In genomic region chr12:121793836-121794531, GRCh38 we compare ENCODE assay signal across 1 cellular context.
TF ChIP-seq lines count a peak whose summit lies in the region.

No MANE protein-coding gene starts in this region.

TF ChIP-seq in K562, 482 proteins besides CTCF, POLR2A, EP300 and RAD21 (continued from another document and continues in another):
- TF ChIP-seq CUX1 (CRISPR knock-in tag; IDR thresholded peaks at IDR 0.05): no peak
- peak; percentile 63; the same call in 1 of the 2 replicates for TF ChIP-seq TOE1 (IDR thresholded peaks at IDR 0.05; ENCODE audit: borderline replicate concordance)
- TF ChIP-seq TOE1 (CRISPR knock-in tag; IDR thresholded peaks at IDR 0.05; ENCODE audit: borderline replicate concordance, low read depth): no peak
- no peak for TF ChIP-seq CREB3 (tag; conservative IDR thresholded peaks at IDR 0.05; ENCODE audit: low read depth)
- TF ChIP-seq HSF4 (CRISPR knock-in tag; IDR thresholded peaks at IDR 0.05; ENCODE audit: borderline replicate concordance): no peak
- no peak for TF ChIP-seq PRMT5 (CRISPR knock-in tag; IDR thresholded peaks at IDR 0.05)
- peak; percentile 89 for TF ChIP-seq TFAP4 (CRISPR knock-in tag; IDR thresholded peaks at IDR 0.05; ENCODE audit: borderline replicate concordance)
- TF ChIP-seq ZNF561 (CRISPR knock-in tag; conservative IDR thresholded peaks at IDR 0.05): no peak
- no peak for TF ChIP-seq SAP30 (IDR thresholded peaks at IDR 0.05; ENCODE audit: borderline replicate concordance, insufficient read depth, low read depth, low read length, poor library complexity, severe bottlenecking)
- TF ChIP-seq E2F1 (CRISPR knock-in tag; IDR thresholded peaks at IDR 0.05): peak; percentile 58; the same call in 1 of the 2 replicates
- peak; percentile 90 for TF ChIP-seq MTA3 (IDR thresholded peaks at IDR 0.05; ENCODE audit: borderline replicate concordance)
- TF ChIP-seq ARNT (IDR thresholded peaks at IDR 0.05): no peak
- TF ChIP-seq FOXA1 (IDR thresholded peaks at IDR 0.05; ENCODE audit: borderline replicate concordance): no peak
- no peak for TF ChIP-seq CBX2 (IDR thresholded peaks at IDR 0.05; ENCODE audit: insufficient read depth, low read length, poor library complexity, severe bottlenecking)
- TF ChIP-seq POLR2AphosphoS2 (IDR thresholded peaks at IDR 0.05; ENCODE audit: low read length): peak; percentile 83; the same call in 1 of the 2 replicates
- TF ChIP-seq ZZZ3 (IDR thresholded peaks at IDR 0.05): no peak
- no peak for TF ChIP-seq TRIM25 (IDR thresholded peaks at IDR 0.05; ENCODE audit: borderline replicate concordance)
- peak; percentile 91 for TF ChIP-seq LCOR (CRISPR knock-in tag; IDR thresholded peaks at IDR 0.05)
- TF ChIP-seq MYC (IDR thresholded peaks at IDR 0.05; ENCODE audit: low read depth, low read length): peak; percentile 79
- peak; percentile 67; the same call in 1 of the 2 replicates for TF ChIP-seq MYC (CRISPR knock-in tag; IDR thresholded peaks at IDR 0.05; ENCODE audit: borderline replicate concordance, low read depth)
- TF ChIP-seq NCOA6 (IDR thresholded peaks at IDR 0.05): no peak
- no peak for TF ChIP-seq NELFE (IDR thresholded peaks at IDR 0.05; ENCODE audit: insufficient read depth, insufficient read length)
- peak; percentile 49; the same call in 1 of the 2 replicates for TF ChIP-seq NR2C1 (IDR thresholded peaks at IDR 0.05)
- no peak for TF ChIP-seq NR2C1 (tag; IDR thresholded peaks at IDR 0.05)
- peak; percentile 95 for TF ChIP-seq SP1 (CRISPR knock-in tag; IDR thresholded peaks at IDR 0.05)
- peak in 1 of 2 experiments; percentile 91; a peak in 2 of 4 replicates for TF ChIP-seq TEAD1 (CRISPR knock-in tag; IDR thresholded peaks at IDR 0.05)
- TF ChIP-seq TEAD4 (IDR thresholded peaks at IDR 0.05; ENCODE audit: low read length): no peak
- TF ChIP-seq TEAD4 (CRISPR knock-in tag; IDR thresholded peaks at IDR 0.05; ENCODE audit: borderline replicate concordance): no peak
- no peak for TF ChIP-seq ZNF445 (CRISPR knock-in tag; IDR thresholded peaks at IDR 0.05; ENCODE audit: low read depth)
- no peak for TF ChIP-seq PHB2 (IDR thresholded peaks at IDR 0.05; ENCODE audit: low read depth)
- TF ChIP-seq ZNF644 (tag; IDR thresholded peaks at IDR 0.05; ENCODE audit: low read depth): no peak
- TF ChIP-seq ETV1 (tag; conservative IDR thresholded peaks at IDR 0.05; ENCODE audit: low read depth): peak; percentile 100
- TF ChIP-seq MAX (CRISPR knock-in tag; IDR thresholded peaks at IDR 0.05): peak; percentile 94
- 0 out of 4 replicates have a peak, but pooled peaks of 1 of the 2 experiments have one; percentile 45 for TF ChIP-seq FOXK2 (conservative IDR thresholded peaks at IDR 0.05 in 1 of 2, IDR thresholded peaks at IDR 0.05 in 1 of 2; ENCODE audit: low read depth in 2 of 2)
- no peak for TF ChIP-seq GABPB2 (CRISPR knock-in tag; conservative IDR thresholded peaks at IDR 0.05)
- TF ChIP-seq BRF2 (IDR thresholded peaks at IDR 0.05; ENCODE audit: borderline replicate concordance, insufficient read depth, insufficient read length): no peak
- TF ChIP-seq BACH1 (tag; IDR thresholded peaks at IDR 0.05): no peak
- peak; percentile 95; the same call in 1 of the 2 replicates for TF ChIP-seq AFF4 (CRISPR knock-in tag; IDR thresholded peaks at IDR 0.05)
- TF ChIP-seq POLR2AphosphoS5 (IDR thresholded peaks at IDR 0.05; ENCODE audit: control insufficient read depth, insufficient read depth, low read depth, low read length): peak; percentile 43; the same call in 1 of the 2 replicates
- 0 out of 2 replicates have a peak, but pooled peaks have one; percentile 56 for TF ChIP-seq ZBTB26 (CRISPR knock-in tag; IDR thresholded peaks at IDR 0.05)
- TF ChIP-seq ZNF143 (CRISPR knock-in tag; IDR thresholded peaks at IDR 0.05): 0 out of 2 replicates have a peak, but pooled peaks have one; percentile 56
- TF ChIP-seq ZBTB8A (IDR thresholded peaks at IDR 0.05; ENCODE audit: partially characterized antibody): no peak
- TF ChIP-seq NR3C1 (CRISPR knock-in tag; IDR thresholded peaks at IDR 0.05): no peak
- no peak for TF ChIP-seq KLF13 (tag; IDR thresholded peaks at IDR 0.05; ENCODE audit: borderline replicate concordance, low read depth)
- TF ChIP-seq ELK3 (CRISPR knock-in tag; IDR thresholded peaks at IDR 0.05): no peak
- TF ChIP-seq ZNF197 (CRISPR knock-in tag; IDR thresholded peaks at IDR 0.05; ENCODE audit: low read depth): no peak
- TF ChIP-seq ZBTB1 (CRISPR knock-in tag; IDR thresholded peaks at IDR 0.05; ENCODE audit: borderline replicate concordance, low read depth): 0 out of 2 replicates have a peak, but pooled peaks have one; percentile 72
